ENCODE assay signal across 2 cellular contexts in the genomic region with DNA sequence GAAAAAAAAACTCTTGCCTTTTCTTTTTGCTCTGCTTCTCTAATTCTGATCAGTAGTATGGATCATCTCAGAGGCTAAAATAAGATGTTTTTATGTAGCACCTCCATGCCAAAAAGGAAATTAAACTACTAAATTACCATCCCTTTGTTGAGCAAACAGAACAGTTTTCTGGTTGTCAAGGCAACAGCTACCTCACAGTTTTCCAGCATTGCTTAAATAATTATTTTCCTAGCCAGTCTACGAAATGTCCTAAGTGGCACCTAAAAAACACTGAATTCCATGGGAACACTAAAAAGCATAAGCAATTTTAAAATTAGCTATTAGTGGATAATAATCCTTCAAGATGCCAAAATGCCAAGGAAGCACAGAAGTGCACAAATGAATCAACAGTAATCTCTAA.
TF ChIP-seq lines count a peak whose summit lies in the region.

No MANE protein-coding gene starts in this region.

TF ChIP-seq in GM12878, 131 proteins besides CTCF, POLR2A, EP300 and RAD21:
- TF ChIP-seq BMI1 (IDR thresholded peaks at IDR 0.05; ENCODE audit: borderline replicate concordance) (0 out of 2 replicates have a peak, but pooled peaks have one; percentile 26), NRF1 (conservative IDR thresholded peaks at IDR 0.05; ENCODE audit: low read depth, low read length) (no peak)
TF ChIP-seq in GM12878: peak in this region for 1.

TF ChIP-seq in HepG2, 621 proteins besides CTCF, POLR2A, EP300 and RAD21:
- TF ChIP-seq ZNF430 (CRISPR knock-in tag; IDR thresholded peaks at IDR 0.05) (no peak), RFX3 (CRISPR knock-in tag; IDR thresholded peaks at IDR 0.05) (peak; percentile 35; the same call in 1 of the 2 replicates), HOXA3 (CRISPR knock-in tag; IDR thresholded peaks at IDR 0.05) (no peak), XBP1 (CRISPR knock-in tag; IDR thresholded peaks at IDR 0.05) (no peak)
